11 cellular contexts compared by ENCODE assay signal in genomic region chr6:236519-236918, GRCh38. TPM values are rescaled to one million over a fixed set of nuclear protein-coding genes. Genes with fewer than 3 reads are reported as not detected.
DNase-seq lines count a peak whose midpoint lies in the region; ATAC-seq and TF ChIP-seq lines count a peak whose summit lies in the region.
"Had no signal": no experiment of that assay in that cellular context is flagged by ENCODE, and none has a peak within 500 bp of the region (broad histone marks: within the 10 kb centered on the region; RNA-seq: fewer than 3 reads in every experiment).

No MANE protein-coding gene starts in this region.

- H3K27me3 Mint-ChIP-seq in activated naive CD8-positive, alpha-beta T cell treated with anti-CD3 and anti-CD28 coated beads, Interleukin-2, amount 10 ng/mL, durations not matched to agents 7 days and 5 days: no peaks in the 10 kb centered on the region

- ATAC-seq in left cardiac atrium: peak; percentile 13 to 25
- ATAC-seq in activated naive CD8-positive, alpha-beta T cell treated with anti-CD3 and anti-CD28 coated beads, Interleukin-2, amount 10 ng/mL, durations not matched to agents 7 days and 5 days (ENCODE audit: low read depth): no peak
- no peak for ATAC-seq in upper lobe of right lung

- H3K9me3 ChIP-seq in right atrium auricular region: no peaks in the 10 kb centered on the region
- H3K9me3 ChIP-seq in muscle layer of duodenum (ENCODE audit: control insufficient read depth in 1 of 2, low read length in 2 of 2): no peaks in the 10 kb centered on the region
- no peaks in the 10 kb centered on the region for H3K9me3 ChIP-seq in upper lobe of right lung

- peaks cover 4% of the 10 kb centered on the region for H3K36me3 Mint-ChIP-seq in activated naive CD8-positive, alpha-beta T cell treated with anti-CD3 and anti-CD28 coated beads, Interleukin-2, amount 10 ng/mL, durations not matched to agents 7 days and 5 days

- peak overlapping the region; percentile 95 for H3K27ac Mint-ChIP-seq in activated naive CD8-positive, alpha-beta T cell treated with anti-CD3 and anti-CD28 coated beads, Interleukin-2, amount 10 ng/mL, durations not matched to agents 7 days and 5 days

- H3K4me1 ChIP-seq in right atrium auricular region: no peaks in the 10 kb centered on the region
- peaks cover 3 to 9% of the 10 kb centered on the region in 2 donors for H3K4me1 ChIP-seq in muscle layer of duodenum (ENCODE audit: control insufficient read depth in 1 of 2, insufficient read depth in 2 of 2, low read length in 2 of 2)
- peaks cover 8% of the 10 kb centered on the region for H3K4me1 ChIP-seq in upper lobe of right lung

- H3K4me3 ChIP-seq in right atrium auricular region: peak overlapping the region in 1 of 2 donors; percentile 24
- no peak overlapping the region for H3K4me3 ChIP-seq in muscle layer of duodenum (ENCODE audit: low read depth in 1 of 2, low read length in 2 of 2)
- H3K4me3 ChIP-seq in upper lobe of right lung: peak overlapping the region; percentile 24
- H3K4me3 ChIP-seq in foreskin fibroblast (ENCODE audit: low read depth in 1 of 2, low read length in 2 of 2): peak overlapping the region in 1 of 2 donors; percentile 45

- no peaks in the 10 kb centered on the region for H3K36me3 ChIP-seq in right atrium auricular region
- no peaks in the 10 kb centered on the region for H3K36me3 ChIP-seq in muscle layer of duodenum (ENCODE audit: control insufficient read depth in 1 of 2, insufficient read depth in 2 of 2, low read length in 2 of 2)
- H3K36me3 ChIP-seq in upper lobe of right lung: no peaks in the 10 kb centered on the region

- H3K4me1 Mint-ChIP-seq in activated naive CD8-positive, alpha-beta T cell treated with anti-CD3 and anti-CD28 coated beads, Interleukin-2, amount 10 ng/mL, durations not matched to agents 7 days and 5 days: peaks cover 31% of the 10 kb centered on the region

- H3K27me3 ChIP-seq in right atrium auricular region (no peaks in the 10 kb centered on the region), muscle layer of duodenum (ENCODE audit: low read depth, low read length) (no peaks in the 10 kb centered on the region), upper lobe of right lung (no peaks in the 10 kb centered on the region)

- no peak overlapping the region for H3K27ac ChIP-seq in right atrium auricular region
- peak overlapping the region; percentile 60 for H3K27ac ChIP-seq in muscle layer of duodenum (ENCODE audit: low read length)
- peak overlapping the region; percentile 34 for H3K27ac ChIP-seq in upper lobe of right lung
- H3K27ac ChIP-seq: C4-2B had no signal

- intact Hi-C loops in left cardiac atrium (cut with DNase I) (no loop called here), upper lobe of right lung (cut with DNase I) (no loop called here)

- DNase-seq in left cardiac atrium (no peak), right atrium auricular region (ENCODE audit: low spot score) (no peak), upper lobe of right lung (no peak), foreskin fibroblast (no peak), SK-N-DZ (ENCODE audit: low spot score) (no peak)
- DNase-seq in activated naive CD8-positive, alpha-beta T cell treated with anti-CD3 and anti-CD28 coated beads, Interleukin-2, amount 10 ng/mL, durations not matched to agents 7 days and 5 days: no peak
- DNase-seq in stimulated activated CD4-positive, alpha-beta T cell treated with anti-CD3 and anti-CD28 coated beads, Interleukin-4, amount 100 ng/mL, for 4 hours: no peak
- DNase-seq: amniotic stem cell, NCI-H187 had no signal

- TF ChIP-seq CTCF in right atrium auricular region (IDR thresholded peaks at IDR 0.05): no peak
- TF ChIP-seq CTCF in upper lobe of right lung (IDR thresholded peaks at IDR 0.05): no peak
- no peak for TF ChIP-seq CTCF in foreskin fibroblast (IDR thresholded peaks at IDR 0.05; ENCODE audit: low read depth, low read length)

- H3K4me3 Mint-ChIP-seq in activated naive CD8-positive, alpha-beta T cell treated with anti-CD3 and anti-CD28 coated beads, Interleukin-2, amount 10 ng/mL, durations not matched to agents 7 days and 5 days: peak overlapping the region; percentile 80

- peaks cover 3% of the 10 kb centered on the region for H3K9me3 Mint-ChIP-seq in activated naive CD8-positive, alpha-beta T cell treated with anti-CD3 and anti-CD28 coated beads, Interleukin-2, amount 10 ng/mL, durations not matched to agents 7 days and 5 days

- POLR2A ChIA-PET in activated naive CD8-positive, alpha-beta T cell treated with anti-CD3 and anti-CD28 coated beads, Interleukin-2, amount 10 ng/mL, durations not matched to agents 7 days and 5 days (lab: Charles Lee): interaction anchor here (1.0 to 3.5 kb wide), 2 partner anchors 10 to 12 kb away, joined by 3 to 11 read pairs; no protein-coding TSS in a partner anchor

RNA-seq across cellular contexts. Expression of gene DUSP22, which starts 55.8 kb away (rescaled TPM):
- total RNA-seq in left cardiac atrium (10 to 100 TPM; 53.9 to 57.4 TPM), right atrium auricular region (10 to 100 TPM; 45.1 to 54.1 TPM), upper lobe of right lung (61.2 TPM)
- total RNA-seq in activated naive CD8-positive, alpha-beta T cell treated with anti-CD3 and anti-CD28 coated beads, Interleukin-2, amount 10 ng/mL, durations not matched to agents 7 days and 5 days: 10 to 100 TPM; 49.1 to 50.4 TPM
- 13.9 and 17.0 TPM in 2 replicates for polyA plus RNA-seq in SK-N-DZ (2014; cell fraction: cytosol; rRNA removed)
- polyA plus RNA-seq in SK-N-DZ (2014; cell fraction: nucleus; rRNA removed): 14.2 and 18.0 TPM in 2 replicates

Comparison
In these comparisons a context has a peak if more than half of its experiments do, and no peak if none do; other contexts are left out.
1. ATAC-seq: peak in left cardiac atrium (2 of 2); none in activated naive CD8-positive, alpha-beta T cell treated with anti-CD3 and anti-CD28 coated beads, Interleukin-2, amount 10 ng/mL, durations not matched to agents 7 days and 5 days (single experiment) and upper lobe of right lung (single experiment).
2. H3K27ac ChIP-seq: peak in muscle layer of duodenum (single experiment) and upper lobe of right lung (single experiment); none in right atrium auricular region (0 of 2).